In the genomic region with DNA sequence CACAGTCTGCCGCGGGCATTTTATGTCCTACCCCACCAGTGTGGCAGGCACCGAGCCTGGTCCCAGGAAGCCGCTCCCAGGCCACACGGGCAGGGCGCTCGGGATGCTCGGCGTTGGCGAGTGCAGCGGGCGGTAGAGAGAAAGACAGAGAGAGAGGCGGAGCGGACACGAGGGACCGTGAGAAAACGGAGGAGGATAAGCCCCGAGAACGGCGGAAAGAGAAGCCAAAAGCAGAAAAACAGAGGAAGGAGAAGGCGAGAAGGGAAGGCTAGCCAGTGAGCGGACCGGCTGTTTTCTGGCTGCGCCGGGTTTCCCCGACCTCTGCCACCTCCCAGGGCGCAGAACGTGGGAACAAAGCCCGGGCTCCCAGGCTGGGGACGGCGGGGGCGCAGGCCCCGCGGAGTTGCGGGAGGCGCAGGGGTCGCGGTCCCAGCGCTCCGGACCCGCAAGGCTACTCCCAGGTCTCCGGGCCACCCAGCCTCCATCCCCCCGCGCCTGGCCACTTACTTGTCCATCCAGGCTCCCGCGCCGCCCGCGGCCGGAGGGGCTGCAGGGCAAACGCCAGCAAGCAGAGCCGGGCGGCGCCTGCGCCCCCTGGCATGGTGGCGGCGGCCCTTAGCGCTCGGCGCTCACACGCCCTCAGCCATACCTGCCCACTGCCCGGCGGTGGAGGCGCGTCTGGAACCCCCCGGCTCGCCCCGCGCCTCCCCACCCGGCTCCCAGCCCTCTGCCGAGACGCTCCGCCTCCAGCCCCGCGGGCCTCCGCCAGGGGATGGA, we compare ENCODE assay signal across 8 cellular contexts. TPM values are rescaled to one million over a fixed set of nuclear protein-coding genes. Genes with fewer than 3 reads are reported as not detected.
A peak's percentile ranks its signal among the peaks of the same experiment; 100 is the strongest.
DNase-seq lines count a peak whose midpoint lies in the region; ATAC-seq and TF ChIP-seq lines count a peak whose summit lies in the region.

A gene with protein sequence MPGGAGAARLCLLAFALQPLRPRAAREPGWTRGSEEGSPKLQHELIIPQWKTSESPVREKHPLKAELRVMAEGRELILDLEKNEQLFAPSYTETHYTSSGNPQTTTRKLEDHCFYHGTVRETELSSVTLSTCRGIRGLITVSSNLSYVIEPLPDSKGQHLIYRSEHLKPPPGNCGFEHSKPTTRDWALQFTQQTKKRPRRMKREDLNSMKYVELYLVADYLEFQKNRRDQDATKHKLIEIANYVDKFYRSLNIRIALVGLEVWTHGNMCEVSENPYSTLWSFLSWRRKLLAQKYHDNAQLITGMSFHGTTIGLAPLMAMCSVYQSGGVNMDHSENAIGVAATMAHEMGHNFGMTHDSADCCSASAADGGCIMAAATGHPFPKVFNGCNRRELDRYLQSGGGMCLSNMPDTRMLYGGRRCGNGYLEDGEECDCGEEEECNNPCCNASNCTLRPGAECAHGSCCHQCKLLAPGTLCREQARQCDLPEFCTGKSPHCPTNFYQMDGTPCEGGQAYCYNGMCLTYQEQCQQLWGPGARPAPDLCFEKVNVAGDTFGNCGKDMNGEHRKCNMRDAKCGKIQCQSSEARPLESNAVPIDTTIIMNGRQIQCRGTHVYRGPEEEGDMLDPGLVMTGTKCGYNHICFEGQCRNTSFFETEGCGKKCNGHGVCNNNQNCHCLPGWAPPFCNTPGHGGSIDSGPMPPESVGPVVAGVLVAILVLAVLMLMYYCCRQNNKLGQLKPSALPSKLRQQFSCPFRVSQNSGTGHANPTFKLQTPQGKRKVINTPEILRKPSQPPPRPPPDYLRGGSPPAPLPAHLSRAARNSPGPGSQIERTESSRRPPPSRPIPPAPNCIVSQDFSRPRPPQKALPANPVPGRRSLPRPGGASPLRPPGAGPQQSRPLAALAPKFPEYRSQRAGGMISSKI (minus strand): TSS at position 680 of the 777 bp plus-strand sequence. CDS start 79 bp downstream, at position 601.

- peaks cover 60% of the 10 kb centered on the region for H3K4me1 Mint-ChIP-seq in activated CD4-positive, alpha-beta T cell treated with anti-CD3 and anti-CD28 coated beads, Interleukin-2, amount 10 ng/mL, durations not matched to agents 24 days and 14 days
- peaks cover 42% of the 10 kb centered on the region for H3K4me1 Mint-ChIP-seq in stimulated activated naive CD8-positive, alpha-beta T cell treated with anti-CD3 and anti-CD28 coated beads, Interleukin-15, amount 100 ng/mL, for 72 hours

- H3K4me3 ChIP-seq in MG63, result peak within 1 kb of the TSS; percentile 80

- no peaks in the 10 kb centered on the region for H3K9me3 Mint-ChIP-seq in activated CD4-positive, alpha-beta T cell treated with anti-CD3 and anti-CD28 coated beads, Interleukin-2, amount 10 ng/mL, durations not matched to agents 24 days and 14 days
- H3K9me3 Mint-ChIP-seq in stimulated activated naive CD8-positive, alpha-beta T cell treated with anti-CD3 and anti-CD28 coated beads, Interleukin-15, amount 100 ng/mL, for 72 hours, result no peaks in the 10 kb centered on the region

- peak; percentile 7; the same call in 1 of the 2 replicates for TF ChIP-seq CTCF in 22Rv1 (IDR thresholded peaks at IDR 0.05)

- H3K36me3 ChIP-seq in MG63, result no peaks in the 10 kb centered on the region; the same call in 1 of the 2 replicates

- H3K27ac ChIP-seq in 22Rv1, result no peak within 1 kb of the TSS

- intact Hi-C loops in activated CD4-positive, alpha-beta T cell treated with anti-CD3 and anti-CD28 coated beads, Interleukin-2, amount 10 ng/mL, durations not matched to agents 24 days and 14 days (cut with micrococcal nuclease), result no loop called here

- H3K36me3 Mint-ChIP-seq in activated CD4-positive, alpha-beta T cell treated with anti-CD3 and anti-CD28 coated beads, Interleukin-2, amount 10 ng/mL, durations not matched to agents 24 days and 14 days (ENCODE audit: low read depth), result peaks cover 38% of the 10 kb centered on the region

- DNase-seq in MG63 (peak; percentile 70), lung microvascular endothelial cell (ENCODE audit: low read depth in 2 of 2) (peak; percentile 72 to 79), NCI-H1694 treated with DMSO at 0.1 percent for 48 hours (lab: John Stamatoyannopoulos, UW) (no peak)
- DNase-seq in activated CD4-positive, alpha-beta T cell treated with anti-CD3 and anti-CD28 coated beads, Interleukin-2, amount 10 ng/mL, durations not matched to agents 24 days and 14 days, result peak; percentile 89
- DNase-seq in effector CD4-positive, alpha-beta T cell, result peak; percentile 30
- peak; percentile 26 to 51 for DNase-seq in stimulated activated naive CD8-positive, alpha-beta T cell treated with anti-CD3 and anti-CD28 coated beads, Interleukin-15, amount 100 ng/mL, for 72 hours

- H3K27me3 ChIP-seq in MG63, result no peaks in the 10 kb centered on the region

- peak within 1 kb of the TSS; percentile 86 for H3K27ac Mint-ChIP-seq in activated CD4-positive, alpha-beta T cell treated with anti-CD3 and anti-CD28 coated beads, Interleukin-2, amount 10 ng/mL, durations not matched to agents 24 days and 14 days
- H3K27ac Mint-ChIP-seq in stimulated activated naive CD8-positive, alpha-beta T cell treated with anti-CD3 and anti-CD28 coated beads, Interleukin-15, amount 100 ng/mL, for 72 hours, result peak within 1 kb of the TSS in 1 of 2 donors; percentile 75

- H3K27me3 Mint-ChIP-seq in activated CD4-positive, alpha-beta T cell treated with anti-CD3 and anti-CD28 coated beads, Interleukin-2, amount 10 ng/mL, durations not matched to agents 24 days and 14 days, result no peaks in the 10 kb centered on the region
- peaks cover 72% of the 10 kb centered on the region for H3K27me3 Mint-ChIP-seq in stimulated activated naive CD8-positive, alpha-beta T cell treated with anti-CD3 and anti-CD28 coated beads, Interleukin-15, amount 100 ng/mL, for 72 hours

- H3K4me3 Mint-ChIP-seq in activated CD4-positive, alpha-beta T cell treated with anti-CD3 and anti-CD28 coated beads, Interleukin-2, amount 10 ng/mL, durations not matched to agents 24 days and 14 days, result peak within 1 kb of the TSS; percentile 91
- peak within 1 kb of the TSS; percentile 89 to 98 for H3K4me3 Mint-ChIP-seq in stimulated activated naive CD8-positive, alpha-beta T cell treated with anti-CD3 and anti-CD28 coated beads, Interleukin-15, amount 100 ng/mL, for 72 hours

- no peaks in the 10 kb centered on the region for H3K9me3 ChIP-seq in MG63

- ATAC-seq in GM18868 (IDR thresholded peaks at IDR 0.05; ENCODE audit: unreplicated experiment), result peak; percentile 47
- ATAC-seq in stimulated activated naive CD8-positive, alpha-beta T cell treated with anti-CD3 and anti-CD28 coated beads, Interleukin-15, amount 100 ng/mL, for 72 hours, result peak; percentile 84

RNA-seq across cellular contexts. Expression of the gene that starts here (rescaled TPM):
- total RNA-seq in MG63 (2014; rRNA removed; shearing (Covaris generic); ENCODE audit: low replicate concordance), result 10.6 and 16.4 TPM in 2 replicates
- total RNA-seq in activated CD4-positive, alpha-beta T cell treated with anti-CD3 and anti-CD28 coated beads, Interleukin-2, amount 10 ng/mL, durations not matched to agents 24 days and 14 days, result 232 TPM in 2 replicates
- 8.9 and 25.3 TPM in 2 replicates for total RNA-seq in lung microvascular endothelial cell
